Comparison of ENCODE assay signal across 19 cellular contexts in the genomic region with DNA sequence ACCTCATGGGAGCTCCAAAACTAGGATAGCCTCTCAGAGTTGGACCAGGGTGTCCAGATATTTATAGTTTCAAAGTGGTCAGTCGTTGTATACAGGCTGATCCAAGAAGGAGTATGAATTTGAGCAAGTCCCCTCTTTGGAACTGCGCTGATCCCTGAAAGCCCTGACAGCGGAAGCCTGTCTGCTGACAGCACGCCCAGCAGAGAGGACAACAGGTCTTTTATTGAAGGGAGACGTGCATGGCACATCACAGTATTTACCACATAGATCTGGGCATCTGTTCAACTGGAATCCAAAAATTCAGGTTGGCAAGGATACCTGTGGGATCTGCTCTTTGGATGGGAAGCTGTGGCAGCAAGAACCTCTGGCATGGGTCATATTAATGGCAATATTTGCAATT.
"Had no signal": no experiment of that assay in that cellular context is flagged by ENCODE, and none has a peak within 500 bp of the region (broad histone marks: within the 10 kb centered on the region; RNA-seq: fewer than 3 reads in every experiment).

No MANE protein-coding gene starts in this region.

- H3K9me3 Mint-ChIP-seq: mesothelial cell of epicardium; nephron; stimulated activated naive B cell treated with anti-CD40 and anti-IgM and Interleukin-4, amounts not matched to agents 10 μg/mL and 1 μg/mL and 100 μg/mL, for 72 hours; stimulated activated naive CD8-positive, alpha-beta T cell treated with anti-CD3 and anti-CD28 coated beads, Interleukin-15, Interleukin-2, amounts not matched to agents 100 ng/mL and 50 ng/mL, for 24 hours had no signal

- H3K27me3 ChIP-seq: suprapubic skin, transverse colon, upper lobe of right lung, vagina had no signal

- DNase-seq: cortex of kidney; effector CD4-positive, alpha-beta T cell; kidney; mesenchymal stem cell; naive thymus-derived CD4-positive, alpha-beta T cell; psoas muscle; right cardiac atrium; small intestine; stimulated activated CD4-positive, alpha-beta T cell treated with anti-CD3 and anti-CD28 coated beads, Interleukin-15, amount 100 ng/mL, for 24 hours; stimulated activated CD4-positive, alpha-beta T cell treated with anti-CD3 and anti-CD28 coated beads, Interleukin-2, amount 100 ng/mL, for 48 hours; stimulated activated naive B cell treated with anti-CD40 and anti-IgM and Interleukin-4, amounts not matched to agents 10 μg/mL and 1 μg/mL and 100 μg/mL, for 72 hours; transverse colon; upper lobe of right lung had no signal

- H3K27me3 Mint-ChIP-seq: stimulated activated naive B cell treated with anti-CD40 and anti-IgM and Interleukin-4, amounts not matched to agents 10 μg/mL and 1 μg/mL and 100 μg/mL, for 72 hours; stimulated activated naive CD8-positive, alpha-beta T cell treated with anti-CD3 and anti-CD28 coated beads, Interleukin-15, Interleukin-2, amounts not matched to agents 100 ng/mL and 50 ng/mL, for 24 hours had no signal

- H3K36me3 Mint-ChIP-seq: mesothelial cell of epicardium; naive thymus-derived CD4-positive, alpha-beta T cell; stimulated activated naive B cell treated with anti-CD40 and anti-IgM and Interleukin-4, amounts not matched to agents 10 μg/mL and 1 μg/mL and 100 μg/mL, for 72 hours had no signal

- H3K4me3 Mint-ChIP-seq: mesothelial cell of epicardium; naive thymus-derived CD4-positive, alpha-beta T cell; nephron; stimulated activated naive B cell treated with anti-CD40 and anti-IgM and Interleukin-4, amounts not matched to agents 10 μg/mL and 1 μg/mL and 100 μg/mL, for 72 hours; stimulated activated naive CD8-positive, alpha-beta T cell treated with anti-CD3 and anti-CD28 coated beads, Interleukin-15, Interleukin-2, amounts not matched to agents 100 ng/mL and 50 ng/mL, for 24 hours had no signal

- H3K27ac ChIP-seq: psoas muscle, suprapubic skin, transverse colon, upper lobe of right lung, vagina had no signal

- H3K4me1 ChIP-seq: psoas muscle, suprapubic skin, transverse colon, upper lobe of right lung, vagina had no signal

- H3K27ac Mint-ChIP-seq: mesothelial cell of epicardium; nephron; stimulated activated naive B cell treated with anti-CD40 and anti-IgM and Interleukin-4, amounts not matched to agents 10 μg/mL and 1 μg/mL and 100 μg/mL, for 72 hours; stimulated activated naive CD8-positive, alpha-beta T cell treated with anti-CD3 and anti-CD28 coated beads, Interleukin-15, Interleukin-2, amounts not matched to agents 100 ng/mL and 50 ng/mL, for 24 hours had no signal

- H3K4me3 ChIP-seq: lung, psoas muscle, suprapubic skin, transverse colon, upper lobe of right lung, vagina had no signal

- H3K36me3 ChIP-seq: suprapubic skin, transverse colon, upper lobe of right lung, vagina had no signal

- H3K9me3 ChIP-seq: psoas muscle, suprapubic skin, transverse colon, upper lobe of right lung, vagina had no signal

- H3K4me1 Mint-ChIP-seq: mesothelial cell of epicardium; nephron; stimulated activated naive B cell treated with anti-CD40 and anti-IgM and Interleukin-4, amounts not matched to agents 10 μg/mL and 1 μg/mL and 100 μg/mL, for 72 hours had no signal
